ENCODE assay signal across 1 cellular context in the genomic region with DNA sequence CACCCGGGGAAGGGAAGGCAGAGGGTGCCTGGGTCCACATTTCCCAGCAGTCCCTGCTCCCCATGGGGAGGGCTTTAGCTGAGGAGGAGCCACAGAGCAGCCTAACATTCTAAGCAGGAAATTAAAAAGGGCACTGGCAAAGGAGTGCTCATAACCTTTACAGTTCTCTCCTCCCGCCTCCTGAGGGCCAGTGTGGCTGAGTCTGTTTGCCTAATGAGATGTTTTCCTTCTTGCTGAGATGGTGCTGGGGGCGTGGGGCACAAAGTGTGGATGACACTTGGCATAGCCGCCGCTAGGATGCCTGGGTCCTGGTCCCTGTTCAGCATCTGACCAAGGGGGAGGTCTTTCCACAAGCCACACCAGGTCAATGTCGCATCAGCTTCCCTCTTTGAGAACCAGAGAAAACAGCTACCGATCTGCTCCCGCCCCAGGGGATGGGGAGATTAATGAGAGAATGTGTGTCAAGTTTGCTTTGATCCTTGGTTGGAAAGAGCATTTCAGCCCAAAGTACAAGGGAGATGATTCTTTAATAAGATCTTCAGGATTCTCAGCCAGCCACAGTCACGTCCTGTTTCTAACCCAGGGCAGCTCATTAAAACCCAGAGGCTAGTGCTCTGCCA.
TF ChIP-seq lines count a peak whose summit lies in the region.

No MANE protein-coding gene starts in this region.

TF ChIP-seq in HCT116, 20 proteins besides CTCF, POLR2A, EP300 and RAD21:
- TF ChIP-seq ELF1 (IDR thresholded peaks at IDR 0.05; ENCODE audit: borderline replicate concordance, low read depth) (no peak), TCF7L2 (IDR thresholded peaks at IDR 0.05; ENCODE audit: borderline replicate concordance, extremely low read depth, insufficient read depth, insufficient read length) (no peak), FOSL1 (IDR thresholded peaks at IDR 0.05; ENCODE audit: low read depth) (no peak), ATF3 (IDR thresholded peaks at IDR 0.05) (no peak), ZBTB33 (IDR thresholded peaks at IDR 0.05; ENCODE audit: extremely low read depth, insufficient replicate concordance, low read length) (no peak), YY1 (IDR thresholded peaks at IDR 0.05; ENCODE audit: extremely low read depth, insufficient replicate concordance, low read depth, low read length) (no peak), CBX3 (IDR thresholded peaks at IDR 0.05; ENCODE audit: low read depth) (no peak), POLR2AphosphoS5 (IDR thresholded peaks at IDR 0.05; ENCODE audit: low read depth, low read length) (no peak), SIN3A (IDR thresholded peaks at IDR 0.05; ENCODE audit: low read depth) (no peak)
- TF ChIP-seq, protein P1, sequence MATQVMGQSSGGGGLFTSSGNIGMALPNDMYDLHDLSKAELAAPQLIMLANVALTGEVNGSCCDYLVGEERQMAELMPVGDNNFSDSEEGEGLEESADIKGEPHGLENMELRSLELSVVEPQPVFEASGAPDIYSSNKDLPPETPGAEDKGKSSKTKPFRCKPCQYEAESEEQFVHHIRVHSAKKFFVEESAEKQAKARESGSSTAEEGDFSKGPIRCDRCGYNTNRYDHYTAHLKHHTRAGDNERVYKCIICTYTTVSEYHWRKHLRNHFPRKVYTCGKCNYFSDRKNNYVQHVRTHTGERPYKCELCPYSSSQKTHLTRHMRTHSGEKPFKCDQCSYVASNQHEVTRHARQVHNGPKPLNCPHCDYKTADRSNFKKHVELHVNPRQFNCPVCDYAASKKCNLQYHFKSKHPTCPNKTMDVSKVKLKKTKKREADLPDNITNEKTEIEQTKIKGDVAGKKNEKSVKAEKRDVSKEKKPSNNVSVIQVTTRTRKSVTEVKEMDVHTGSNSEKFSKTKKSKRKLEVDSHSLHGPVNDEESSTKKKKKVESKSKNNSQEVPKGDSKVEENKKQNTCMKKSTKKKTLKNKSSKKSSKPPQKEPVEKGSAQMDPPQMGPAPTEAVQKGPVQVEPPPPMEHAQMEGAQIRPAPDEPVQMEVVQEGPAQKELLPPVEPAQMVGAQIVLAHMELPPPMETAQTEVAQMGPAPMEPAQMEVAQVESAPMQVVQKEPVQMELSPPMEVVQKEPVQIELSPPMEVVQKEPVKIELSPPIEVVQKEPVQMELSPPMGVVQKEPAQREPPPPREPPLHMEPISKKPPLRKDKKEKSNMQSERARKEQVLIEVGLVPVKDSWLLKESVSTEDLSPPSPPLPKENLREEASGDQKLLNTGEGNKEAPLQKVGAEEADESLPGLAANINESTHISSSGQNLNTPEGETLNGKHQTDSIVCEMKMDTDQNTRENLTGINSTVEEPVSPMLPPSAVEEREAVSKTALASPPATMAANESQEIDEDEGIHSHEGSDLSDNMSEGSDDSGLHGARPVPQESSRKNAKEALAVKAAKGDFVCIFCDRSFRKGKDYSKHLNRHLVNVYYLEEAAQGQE (IDR thresholded peaks at IDR 0.05; ENCODE audit: low read depth): no peak
